27 cellular contexts compared by ENCODE assay signal in genomic region chr16:66318505-66318904, GRCh38.
"Had no signal": no experiment of that assay in that cellular context is flagged by ENCODE, and none has a peak within 500 bp of the region (broad histone marks: within the 10 kb centered on the region; RNA-seq: fewer than 3 reads in every experiment).

No MANE protein-coding gene starts in this region.

- DNase-seq: activated CD4-positive, alpha-beta memory T cell treated with anti-CD3 and anti-CD28 coated beads, Interleukin-2, amount 10 ng/mL, durations not matched to agents 7 days and 5 days; activated CD4-positive, alpha-beta T cell treated with anti-CD3 and anti-CD28 coated beads for 1 hour; activated CD4-positive, alpha-beta T cell treated with anti-CD3 and anti-CD28 coated beads for 48 hours; activated CD4-positive, CD25-positive, alpha-beta regulatory T cell; activated CD8-positive, alpha-beta memory T cell treated with anti-CD3 and anti-CD28 coated beads for 24 hours; activated CD8-positive, alpha-beta memory T cell treated with anti-CD3 and anti-CD28 coated beads, Interleukin-2, amount 10 ng/mL, durations not matched to agents 7 days and 5 days; activated CD8-positive, alpha-beta memory T cell treated with anti-CD3 and anti-CD28 coated beads, Interleukin-2, amount 50 U/mL, for 48 hours; activated effector memory CD4-positive, alpha-beta T cell treated with Interleukin-2 at 50 U/mL for 16 hours; activated naive CD4-positive, alpha-beta T cell treated with anti-CD3 and anti-CD28 coated beads, Interleukin-2, amount 10 ng/mL, durations not matched to agents 7 days and 5 days; activated naive CD8-positive, alpha-beta T cell treated with anti-CD3 and anti-CD28 coated beads, Interleukin-2, amount 50 U/mL, for 24 hours; activated T-cell treated with anti-CD3 and anti-CD28 coated beads, Interleukin-2, amount 50 U/mL, for 48 hours; anterior cingulate cortex; caudate nucleus; cerebellar nuclear complex; cortex of kidney; Karpas-422; KBM-7; NCI-H1417 treated with DMSO at 0.1 percent for 48 hours; NCI-H187 treated with DMSO at 0.1 percent for 48 hours; NCI-H2081 treated with DMSO at 0.1 percent for 48 hours; NCI-H510A; NCI-H526; PC-9; Right ventricle myocardium superior; SW 1271; T1000; WERI-Rb-1 had no signal

- ATAC-seq: activated CD8-positive, alpha-beta memory T cell treated with anti-CD3 and anti-CD28 coated beads, Interleukin-2, amount 10 ng/mL, durations not matched to agents 7 days and 5 days; activated naive CD8-positive, alpha-beta T cell treated with anti-CD3 and anti-CD28 coated beads, Interleukin-2, amount 50 U/mL, for 24 hours had no signal

- H3K27ac ChIP-seq: PC-9, WERI-Rb-1 had no signal
